8 cellular contexts compared by ENCODE assay signal in genomic region chr7:97104719-97105129, GRCh38. TPM values are rescaled to one million over a fixed set of nuclear protein-coding genes. Genes with fewer than 3 reads are reported as not detected.
DNase-seq lines count a peak whose midpoint lies in the region; TF ChIP-seq lines count a peak whose summit lies in the region.

No MANE protein-coding gene starts in this region.

- H3K36me3 ChIP-seq in uterus = no peaks in the 10 kb centered on the region

- 0 out of 2 replicates have a peak, but pooled peaks cover 4% of the 10 kb centered on the region for H3K4me1 Mint-ChIP-seq in HFFc6 (ENCODE audit: low read depth)
- H3K4me1 Mint-ChIP-seq in activated naive CD4-positive, alpha-beta T cell treated with anti-CD3 and anti-CD28 coated beads, Interleukin-2, amount 10 ng/mL, durations not matched to agents 7 days and 5 days = no peaks in the 10 kb centered on the region

- H3K9me3 ChIP-seq in uterus = no peaks in the 10 kb centered on the region

- H3K36me3 Mint-ChIP-seq in HFFc6 (ENCODE audit: low read depth) = no peaks in the 10 kb centered on the region
- no peaks in the 10 kb centered on the region for H3K36me3 Mint-ChIP-seq in activated naive CD4-positive, alpha-beta T cell treated with anti-CD3 and anti-CD28 coated beads, Interleukin-2, amount 10 ng/mL, durations not matched to agents 7 days and 5 days

- H3K9me3 Mint-ChIP-seq in HFFc6 = no peaks in the 10 kb centered on the region; the same call in 1 of the 2 replicates
- H3K9me3 Mint-ChIP-seq in activated naive CD4-positive, alpha-beta T cell treated with anti-CD3 and anti-CD28 coated beads, Interleukin-2, amount 10 ng/mL, durations not matched to agents 7 days and 5 days = peaks cover 6% of the 10 kb centered on the region

- H3K27me3 Mint-ChIP-seq in HFFc6 (ENCODE audit: insufficient read depth) = no peaks in the 10 kb centered on the region; the same call in none of the 2 replicates
- H3K27me3 Mint-ChIP-seq in activated naive CD4-positive, alpha-beta T cell treated with anti-CD3 and anti-CD28 coated beads, Interleukin-2, amount 10 ng/mL, durations not matched to agents 7 days and 5 days = peaks cover 5% of the 10 kb centered on the region

- intact Hi-C loops in head of caudate nucleus (cut with DNase I) = no loop called here
- intact Hi-C loops in posterior vena cava (cut with DNase I) = no loop called here
- intact Hi-C loops in uterus (cut with DNase I; ENCODE audit: low total_unique reads) = no loop called here

- H3K27me3 ChIP-seq in uterus = no peaks in the 10 kb centered on the region

- H3K4me3 Mint-ChIP-seq in HFFc6 = no peak overlapping the region
- no peak overlapping the region for H3K4me3 Mint-ChIP-seq in activated naive CD4-positive, alpha-beta T cell treated with anti-CD3 and anti-CD28 coated beads, Interleukin-2, amount 10 ng/mL, durations not matched to agents 7 days and 5 days

- TF ChIP-seq POLR2A in uterus (IDR thresholded peaks at IDR 0.05) = no peak

- CTCF ChIA-PET in activated naive CD4-positive, alpha-beta T cell treated with anti-CD3 and anti-CD28 coated beads, Interleukin-2, amount 10 ng/mL, durations not matched to agents 7 days and 5 days (lab: Charles Lee) = interaction anchor here (1.5 to 2.4 kb wide), 4 partner anchors 72 to 731 kb away, joined by 4 to 18 read pairs (median 8); no protein-coding TSS in a partner anchor

- H3K27ac ChIP-seq in uterus = no peak overlapping the region

- no peaks in the 10 kb centered on the region for H3K4me1 ChIP-seq in uterus

- TF ChIP-seq CTCF in GM12864 (IDR thresholded peaks at IDR 0.05; ENCODE audit: low read depth, low read length, missing control alignments) (peak; percentile 78), HFFc6 (IDR thresholded peaks at IDR 0.05) (peak; percentile 86), uterus (IDR thresholded peaks at IDR 0.05) (peak; percentile 56 to 75 (median 68))

- H3K27ac Mint-ChIP-seq in HFFc6 = no peak overlapping the region
- H3K27ac Mint-ChIP-seq in activated naive CD4-positive, alpha-beta T cell treated with anti-CD3 and anti-CD28 coated beads, Interleukin-2, amount 10 ng/mL, durations not matched to agents 7 days and 5 days = no peak overlapping the region

- H3K4me3 ChIP-seq in GM12864 (ENCODE audit: low read depth, low read length) = no peak overlapping the region
- H3K4me3 ChIP-seq in uterus = no peak overlapping the region

- DNase-seq in GM12864 (ENCODE audit: low read depth) (no peak), HFFc6 (peak; percentile 65), NCI-H1092 (lab: John Stamatoyannopoulos, UW) (peak; percentile 76), SKM-1 treated with dmso at 0.1 percent for 144 hours (lab: John Stamatoyannopoulos, UW; ENCODE audit: unreplicated experiment) (peak; percentile 63), head of caudate nucleus (peak; percentile 52 to 93 (median 85)), posterior vena cava (ENCODE audit: low spot score) (peak; percentile 94), uterus (peak; percentile 68 to 69)
- DNase-seq in activated naive CD4-positive, alpha-beta T cell treated with anti-CD3 and anti-CD28 coated beads, Interleukin-2, amount 10 ng/mL, durations not matched to agents 7 days and 5 days = peak; percentile 76

RNA-seq across cellular contexts. Expression of gene SDHAF3, which starts 12.8 kb away (rescaled TPM):
- 10 to 100 TPM; 10.9 to 17.9 (median 14.8) TPM for total RNA-seq in HFFc6 (2021; fragmentation: NEBNext Ultra II Directional; extraction: Animal tissue kit (Norgen Biotek cat#: 25700))
- total RNA-seq in posterior vena cava (10 to 100 TPM; 12.7 to 14.2 TPM), uterus (10 to 100 TPM in 3 of 4 donors, 1 to 10 TPM in 1; 5.6 to 14.7 (median 12.4) TPM)
